In genomic region chr3:58000306-58000705, GRCh38 we compare ENCODE assay signal across 12 cellular contexts.
"Had no signal": no experiment of that assay in that cellular context is flagged by ENCODE, and none has a peak within 500 bp of the region (broad histone marks: within the 10 kb centered on the region; RNA-seq: fewer than 3 reads in every experiment).

No MANE protein-coding gene starts in this region.

- H3K36me3 Mint-ChIP-seq: activated naive CD4-positive, alpha-beta T cell treated with anti-CD3 and anti-CD28 coated beads, Interleukin-2, amount 10 ng/mL, durations not matched to agents 7 days and 5 days; memory B cell; WTC11 had no signal

- H3K27ac ChIP-seq: uterus had no signal

- H3K27me3 Mint-ChIP-seq: activated CD4-positive, alpha-beta T cell treated with anti-CD3 and anti-CD28 coated beads, Interleukin-2, amount 10 ng/mL, durations not matched to agents 24 days and 14 days; activated T-helper 17 cell treated with anti-CD3 and anti-CD28 coated beads, Interleukin-2, amount 50 U/mL, for 72 hours; memory B cell; stimulated activated naive CD8-positive, alpha-beta T cell treated with anti-CD3 and anti-CD28 coated beads, Interleukin-15, Interleukin-2, amounts not matched to agents 100 ng/mL and 50 ng/mL, for 24 hours had no signal

- H3K4me3 Mint-ChIP-seq: activated CD4-positive, alpha-beta T cell treated with anti-CD3 and anti-CD28 coated beads, Interleukin-2, amount 10 ng/mL, durations not matched to agents 24 days and 14 days; activated naive CD4-positive, alpha-beta T cell treated with anti-CD3 and anti-CD28 coated beads, Interleukin-2, amount 10 ng/mL, durations not matched to agents 7 days and 5 days; activated T-helper 17 cell treated with anti-CD3 and anti-CD28 coated beads, Interleukin-2, amount 50 U/mL, for 72 hours; memory B cell; stimulated activated naive CD8-positive, alpha-beta T cell treated with anti-CD3 and anti-CD28 coated beads, Interleukin-15, Interleukin-2, amounts not matched to agents 100 ng/mL and 50 ng/mL, for 24 hours; WTC11 had no signal

- H3K4me1 Mint-ChIP-seq: WTC11 had no signal

- H3K27ac Mint-ChIP-seq: activated CD4-positive, alpha-beta T cell treated with anti-CD3 and anti-CD28 coated beads, Interleukin-2, amount 10 ng/mL, durations not matched to agents 24 days and 14 days; activated naive CD4-positive, alpha-beta T cell treated with anti-CD3 and anti-CD28 coated beads, Interleukin-2, amount 10 ng/mL, durations not matched to agents 7 days and 5 days; activated T-helper 17 cell treated with anti-CD3 and anti-CD28 coated beads, Interleukin-2, amount 50 U/mL, for 72 hours; memory B cell; stimulated activated naive CD8-positive, alpha-beta T cell treated with anti-CD3 and anti-CD28 coated beads, Interleukin-15, Interleukin-2, amounts not matched to agents 100 ng/mL and 50 ng/mL, for 24 hours; WTC11 had no signal

- DNase-seq: activated CD4-positive, alpha-beta T cell treated with anti-CD3 and anti-CD28 coated beads, Interleukin-2, amount 10 ng/mL, durations not matched to agents 24 days and 14 days; activated CD8-positive, alpha-beta memory T cell treated with anti-CD3 and anti-CD28 coated beads for 24 hours; activated naive CD4-positive, alpha-beta T cell treated with anti-CD3 and anti-CD28 coated beads, Interleukin-2, amount 10 ng/mL, durations not matched to agents 7 days and 5 days; caudate nucleus; cortex of kidney; stimulated activated CD4-positive, alpha-beta T cell treated with anti-CD3 and anti-CD28 coated beads, Interleukin-4, amount 100 ng/mL, for 1 hour; stimulated activated CD8-positive, alpha-beta memory T cell treated with anti-CD3 and anti-CD28 coated beads, Interleukin-4, amount 100 ng/mL, for 48 hours; uterus had no signal

- H3K9me3 Mint-ChIP-seq: activated CD4-positive, alpha-beta T cell treated with anti-CD3 and anti-CD28 coated beads, Interleukin-2, amount 10 ng/mL, durations not matched to agents 24 days and 14 days; activated naive CD4-positive, alpha-beta T cell treated with anti-CD3 and anti-CD28 coated beads, Interleukin-2, amount 10 ng/mL, durations not matched to agents 7 days and 5 days; activated T-helper 17 cell treated with anti-CD3 and anti-CD28 coated beads, Interleukin-2, amount 50 U/mL, for 72 hours; memory B cell; stimulated activated naive CD8-positive, alpha-beta T cell treated with anti-CD3 and anti-CD28 coated beads, Interleukin-15, Interleukin-2, amounts not matched to agents 100 ng/mL and 50 ng/mL, for 24 hours; WTC11 had no signal
